ENCODE assay signal across 17 cellular contexts in genomic region chr10:122468220-122468922, GRCh38. TPM values are rescaled to one million over a fixed set of nuclear protein-coding genes. Genes with fewer than 3 reads are reported as not detected.
DNase-seq lines count a peak whose midpoint lies in the region; ATAC-seq and TF ChIP-seq lines count a peak whose summit lies in the region.
"Had no signal": no experiment of that assay in that cellular context is flagged by ENCODE, and none has a peak within 500 bp of the region (broad histone marks: within the 10 kb centered on the region; RNA-seq: fewer than 3 reads in every experiment).

No MANE protein-coding gene starts in this region.

- H3K27me3 ChIP-seq in brain microvascular endothelial cell (replicated peaks), result no peaks in the 10 kb centered on the region
- no peaks in the 10 kb centered on the region for H3K27me3 ChIP-seq in layer of hippocampus (ENCODE audit: control insufficient read depth, insufficient read depth, low read length)
- no peaks in the 10 kb centered on the region for H3K27me3 ChIP-seq in suprapubic skin

- no peak overlapping the region for H3K4me3 ChIP-seq in brain microvascular endothelial cell (ENCODE audit: low read depth, low read length)
- no peak overlapping the region for H3K4me3 ChIP-seq in suprapubic skin

- TF ChIP-seq POLR2A in suprapubic skin (IDR thresholded peaks at IDR 0.05), result no peak

- H3K4me1 ChIP-seq in suprapubic skin, result peaks cover 35% of the 10 kb centered on the region

- H3K27ac ChIP-seq in brain microvascular endothelial cell (peak overlapping the region; percentile 39), layer of hippocampus (ENCODE audit: low read depth, low read length) (peak overlapping the region; percentile 21), suprapubic skin (peak overlapping the region; percentile 79)

- no peaks in the 10 kb centered on the region for H3K9me3 ChIP-seq in suprapubic skin

- DNase-seq in NCI-H2171 treated with DMSO at 0.1 percent for 48 hours (lab: John Stamatoyannopoulos, UW), result peak; percentile 8
- no peak for DNase-seq in NCI-H2171 (lab: John Stamatoyannopoulos, UW)
- no peak for DNase-seq in brain microvascular endothelial cell
- no peak for DNase-seq in suprapubic skin (ENCODE audit: low spot score in 2 of 2)
- no peak for DNase-seq in stimulated activated naive CD4-positive, alpha-beta T cell (lab: John Stamatoyannopoulos, UW)
- DNase-seq in GM13976 (ENCODE audit: low spot score), result no peak
- DNase-seq in left colon, result no peak
- DNase-seq: activated CD4-positive, alpha-beta T cell treated with anti-CD3 and anti-CD28 coated beads for 1 hour; activated naive CD4-positive, alpha-beta T cell treated with anti-CD3 and anti-CD28 coated beads, Interleukin-2, amount 10 ng/mL, durations not matched to agents 7 days and 5 days; effector memory CD8-positive, alpha-beta T cell; NCI-H1092 treated with DMSO at 0.1 percent for 48 hours; NCI-H2227 treated with DMSO at 0.1 percent for 48 hours; stimulated activated CD4-positive, alpha-beta T cell treated with anti-CD3 and anti-CD28 coated beads, Interleukin-2, amount 100 ng/mL, for 24 hours; T-helper 9 cell had no signal

- intact Hi-C loops in left colon (cut with DNase I, micrococcal nuclease), result no loop called here

- no peak for TF ChIP-seq EP300 in suprapubic skin (IDR thresholded peaks at IDR 0.05)

- TF ChIP-seq CTCF in brain microvascular endothelial cell (IDR thresholded peaks at IDR 0.05; ENCODE audit: low read depth, low read length, missing control alignments) (no peak), suprapubic skin (IDR thresholded peaks at IDR 0.05) (no peak), GM13976 (IDR thresholded peaks at IDR 0.05; ENCODE audit: borderline replicate concordance, control extremely low read depth, extremely low read depth, insufficient read depth, missing control alignments) (no peak)

- in situ Hi-C loops in brain microvascular endothelial cell (cut with HindIII; ENCODE audit: low pct_ligation_motif_present, low sequenced_read_pairs) (no loop called here), GM13976 (cut with MboI; ENCODE audit: low sequenced_read_pairs, unreplicated experiment) (no loop called here)

- WGBS in suprapubic skin, result 78% methylated on average over 6 of the region's 6 CpGs

- ATAC-seq in left colon, result no peak
- ATAC-seq: effector memory CD8-positive, alpha-beta T cell had no signal

- H3K36me3 ChIP-seq in brain microvascular endothelial cell (replicated peaks) (no peaks in the 10 kb centered on the region), suprapubic skin (no peaks in the 10 kb centered on the region)

RNA-seq across cellular contexts. Expression of gene HTRA1, which starts 7.0 kb away (rescaled TPM):
- total RNA-seq in suprapubic skin (10 to 100 TPM; 55.2 to 99.5 (median 80.6) TPM), left colon (10 to 100 TPM; 14.6 to 37.0 TPM)

RNA-seq across cellular contexts. Expression of gene ARMS2, which starts 13.9 kb away (rescaled TPM):
- under 1 TPM in 1 of 4 donors, not detected in 3; 0.72 TPM for total RNA-seq in suprapubic skin
- not detected for total RNA-seq in left colon
- total RNA-seq: bronchial epithelial cell, renal cortical epithelial cell had no signal

Comparison
In these comparisons a context has a peak if more than half of its experiments do, and no peak if none do; other contexts are left out.
1. H3K27ac ChIP-seq: peak in every context shown above with its lines; median percentile 79 in suprapubic skin; 39 in brain microvascular endothelial cell; 21 in layer of hippocampus.